2 cellular contexts compared by ENCODE assay signal in the genomic region with DNA sequence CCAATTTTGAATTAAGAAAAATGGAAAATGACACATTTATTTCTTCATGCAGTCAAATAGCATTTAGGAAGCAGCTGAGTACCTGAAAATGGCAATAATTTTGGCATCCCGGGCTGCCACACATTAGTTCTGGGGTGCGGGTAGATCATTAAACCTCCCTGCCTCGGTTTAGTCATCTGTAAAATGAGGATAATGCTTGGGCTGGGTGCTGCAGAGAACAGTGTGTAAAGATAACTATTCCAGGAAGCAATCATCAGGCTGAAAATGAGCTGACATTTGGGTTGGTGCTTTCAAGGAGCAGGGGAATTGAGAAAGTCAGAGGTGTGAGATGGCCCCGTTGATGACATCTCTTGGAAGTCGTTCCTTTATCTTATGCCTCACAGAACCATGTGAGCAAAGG.
TF ChIP-seq lines count a peak whose summit lies in the region.

No MANE protein-coding gene starts in this region.

TF ChIP-seq in H1, 55 proteins besides CTCF, POLR2A, EP300 and RAD21:
- TF ChIP-seq SUZ12 (IDR thresholded peaks at IDR 0.05; ENCODE audit: low read length): no peak
- TF ChIP-seq TAF1 (IDR thresholded peaks at IDR 0.05; ENCODE audit: low read depth, low read length): no peak
- no peak for TF ChIP-seq CEBPB (IDR thresholded peaks at IDR 0.05; ENCODE audit: low read depth, low read length)
- no peak for TF ChIP-seq BACH1 (IDR thresholded peaks at IDR 0.05; ENCODE audit: low read length)
- TF ChIP-seq TCF12 (IDR thresholded peaks at IDR 0.05; ENCODE audit: low read depth, low read length): no peak
- no peak for TF ChIP-seq CBX5 (IDR thresholded peaks at IDR 0.05; ENCODE audit: low read depth, low read length)
- no peak for TF ChIP-seq PHF8 (conservative IDR thresholded peaks at IDR 0.05; ENCODE audit: low read depth, low read length)
- no peak for TF ChIP-seq NANOG (IDR thresholded peaks at IDR 0.05; ENCODE audit: insufficient read depth, low read depth, low read length, poor library complexity, severe bottlenecking)
- no peak for TF ChIP-seq BCL11A (IDR thresholded peaks at IDR 0.05; ENCODE audit: low read depth in 2 of 2, low read length in 2 of 2)
- TF ChIP-seq BRCA1 (IDR thresholded peaks at IDR 0.05; ENCODE audit: low read depth, low read length): no peak
- TF ChIP-seq SIRT6 (IDR thresholded peaks at IDR 0.05; ENCODE audit: low read length): no peak
- no peak for TF ChIP-seq RFX5 (IDR thresholded peaks at IDR 0.05; ENCODE audit: borderline replicate concordance, low read depth, low read length)

TF ChIP-seq in SK-N-SH treated with all-trans-retinoic acid at 6 μM for 48 hours, 23 proteins besides CTCF, POLR2A, EP300 and RAD21:
- TF ChIP-seq ZFP3 (CRISPR knock-in tag; IDR thresholded peaks at IDR 0.05): no peak
- no peak for TF ChIP-seq ZFP30 (CRISPR knock-in tag; IDR thresholded peaks at IDR 0.05)
- TF ChIP-seq PPARA (CRISPR knock-in tag; IDR thresholded peaks at IDR 0.05; ENCODE audit: borderline replicate concordance): no peak
- no peak for TF ChIP-seq BACH2 (CRISPR knock-in tag; IDR thresholded peaks at IDR 0.05; ENCODE audit: borderline replicate concordance)
- no peak for TF ChIP-seq ZNF70 (CRISPR knock-in tag; IDR thresholded peaks at IDR 0.05)
- no peak for TF ChIP-seq TCF4 (CRISPR knock-in tag; IDR thresholded peaks at IDR 0.05; ENCODE audit: borderline replicate concordance)
- no peak for TF ChIP-seq ZC3H10 (CRISPR knock-in tag; IDR thresholded peaks at IDR 0.05)
- TF ChIP-seq, protein P1, sequence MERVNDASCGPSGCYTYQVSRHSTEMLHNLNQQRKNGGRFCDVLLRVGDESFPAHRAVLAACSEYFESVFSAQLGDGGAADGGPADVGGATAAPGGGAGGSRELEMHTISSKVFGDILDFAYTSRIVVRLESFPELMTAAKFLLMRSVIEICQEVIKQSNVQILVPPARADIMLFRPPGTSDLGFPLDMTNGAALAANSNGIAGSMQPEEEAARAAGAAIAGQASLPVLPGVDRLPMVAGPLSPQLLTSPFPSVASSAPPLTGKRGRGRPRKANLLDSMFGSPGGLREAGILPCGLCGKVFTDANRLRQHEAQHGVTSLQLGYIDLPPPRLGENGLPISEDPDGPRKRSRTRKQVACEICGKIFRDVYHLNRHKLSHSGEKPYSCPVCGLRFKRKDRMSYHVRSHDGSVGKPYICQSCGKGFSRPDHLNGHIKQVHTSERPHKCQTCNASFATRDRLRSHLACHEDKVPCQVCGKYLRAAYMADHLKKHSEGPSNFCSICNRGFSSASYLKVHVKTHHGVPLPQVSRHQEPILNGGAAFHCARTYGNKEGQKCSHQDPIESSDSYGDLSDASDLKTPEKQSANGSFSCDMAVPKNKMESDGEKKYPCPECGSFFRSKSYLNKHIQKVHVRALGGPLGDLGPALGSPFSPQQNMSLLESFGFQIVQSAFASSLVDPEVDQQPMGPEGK (CRISPR knock-in tag; IDR thresholded peaks at IDR 0.05; ENCODE audit: borderline replicate concordance): no peak
- no peak for TF ChIP-seq OSR1 (CRISPR knock-in tag; IDR thresholded peaks at IDR 0.05)
- TF ChIP-seq, protein P2, sequence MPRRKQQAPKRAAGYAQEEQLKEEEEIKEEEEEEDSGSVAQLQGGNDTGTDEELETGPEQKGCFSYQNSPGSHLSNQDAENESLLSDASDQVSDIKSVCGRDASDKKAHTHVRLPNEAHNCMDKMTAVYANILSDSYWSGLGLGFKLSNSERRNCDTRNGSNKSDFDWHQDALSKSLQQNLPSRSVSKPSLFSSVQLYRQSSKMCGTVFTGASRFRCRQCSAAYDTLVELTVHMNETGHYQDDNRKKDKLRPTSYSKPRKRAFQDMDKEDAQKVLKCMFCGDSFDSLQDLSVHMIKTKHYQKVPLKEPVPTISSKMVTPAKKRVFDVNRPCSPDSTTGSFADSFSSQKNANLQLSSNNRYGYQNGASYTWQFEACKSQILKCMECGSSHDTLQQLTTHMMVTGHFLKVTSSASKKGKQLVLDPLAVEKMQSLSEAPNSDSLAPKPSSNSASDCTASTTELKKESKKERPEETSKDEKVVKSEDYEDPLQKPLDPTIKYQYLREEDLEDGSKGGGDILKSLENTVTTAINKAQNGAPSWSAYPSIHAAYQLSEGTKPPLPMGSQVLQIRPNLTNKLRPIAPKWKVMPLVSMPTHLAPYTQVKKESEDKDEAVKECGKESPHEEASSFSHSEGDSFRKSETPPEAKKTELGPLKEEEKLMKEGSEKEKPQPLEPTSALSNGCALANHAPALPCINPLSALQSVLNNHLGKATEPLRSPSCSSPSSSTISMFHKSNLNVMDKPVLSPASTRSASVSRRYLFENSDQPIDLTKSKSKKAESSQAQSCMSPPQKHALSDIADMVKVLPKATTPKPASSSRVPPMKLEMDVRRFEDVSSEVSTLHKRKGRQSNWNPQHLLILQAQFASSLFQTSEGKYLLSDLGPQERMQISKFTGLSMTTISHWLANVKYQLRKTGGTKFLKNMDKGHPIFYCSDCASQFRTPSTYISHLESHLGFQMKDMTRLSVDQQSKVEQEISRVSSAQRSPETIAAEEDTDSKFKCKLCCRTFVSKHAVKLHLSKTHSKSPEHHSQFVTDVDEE (CRISPR knock-in tag; IDR thresholded peaks at IDR 0.05): no peak
- TF ChIP-seq SNAI2 (CRISPR knock-in tag; IDR thresholded peaks at IDR 0.05): no peak
- TF ChIP-seq ISL1 (CRISPR knock-in tag; IDR thresholded peaks at IDR 0.05): no peak
- TF ChIP-seq, protein P3, sequence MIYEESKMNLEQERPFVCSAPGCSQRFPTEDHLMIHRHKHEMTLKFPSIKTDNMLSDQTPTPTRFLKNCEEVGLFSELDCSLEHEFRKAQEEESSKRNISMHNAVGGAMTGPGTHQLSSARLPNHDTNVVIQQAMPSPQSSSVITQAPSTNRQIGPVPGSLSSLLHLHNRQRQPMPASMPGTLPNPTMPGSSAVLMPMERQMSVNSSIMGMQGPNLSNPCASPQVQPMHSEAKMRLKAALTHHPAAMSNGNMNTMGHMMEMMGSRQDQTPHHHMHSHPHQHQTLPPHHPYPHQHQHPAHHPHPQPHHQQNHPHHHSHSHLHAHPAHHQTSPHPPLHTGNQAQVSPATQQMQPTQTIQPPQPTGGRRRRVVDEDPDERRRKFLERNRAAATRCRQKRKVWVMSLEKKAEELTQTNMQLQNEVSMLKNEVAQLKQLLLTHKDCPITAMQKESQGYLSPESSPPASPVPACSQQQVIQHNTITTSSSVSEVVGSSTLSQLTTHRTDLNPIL (CRISPR knock-in tag; IDR thresholded peaks at IDR 0.05; ENCODE audit: low read depth): no peak
- no peak for TF ChIP-seq RARB (CRISPR knock-in tag; IDR thresholded peaks at IDR 0.05)
